In the genomic region with DNA sequence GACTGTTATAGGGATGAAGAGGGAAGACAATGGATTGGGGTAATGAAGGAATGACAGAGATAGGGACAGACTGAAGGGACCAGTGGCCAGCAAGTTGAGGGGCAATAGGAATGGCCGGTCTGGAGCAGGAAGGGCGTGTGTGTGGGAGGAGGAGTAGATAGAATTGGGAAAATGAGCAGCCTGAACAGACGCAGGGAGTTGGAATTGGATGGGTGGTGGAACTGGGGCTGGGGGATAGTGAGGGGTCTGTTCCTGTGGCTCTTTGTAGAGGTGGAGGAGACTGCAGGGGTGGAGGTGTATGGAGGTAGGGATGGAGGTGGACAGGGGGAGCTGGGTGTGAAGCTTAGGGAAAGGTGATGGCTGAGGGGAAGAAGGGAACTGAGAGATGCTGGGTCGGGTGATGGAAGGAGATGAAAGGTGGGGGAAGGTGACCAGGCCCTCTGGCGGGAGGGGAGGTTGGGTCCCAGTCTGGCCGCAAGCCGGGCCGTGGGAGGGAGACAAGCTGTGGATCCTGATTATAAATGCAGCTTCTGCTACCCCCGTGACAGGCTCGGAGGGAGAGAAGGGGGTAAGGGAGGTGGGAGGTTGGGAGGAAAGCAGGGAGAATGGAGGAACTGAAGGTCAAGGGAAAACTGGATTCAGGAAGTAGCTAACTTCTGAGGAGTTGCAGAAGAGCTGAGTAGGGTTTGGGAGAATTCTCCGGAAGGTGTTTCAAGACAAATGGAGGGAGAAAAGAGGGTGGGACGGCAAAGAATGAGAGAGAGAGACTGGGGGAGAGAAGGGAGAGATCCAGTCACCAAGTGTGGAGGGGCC, we compare ENCODE assay signal across 8 cellular contexts. TPM values are rescaled to one million over a fixed set of nuclear protein-coding genes. Genes with fewer than 3 reads are reported as not detected.
DNase-seq lines count a peak whose midpoint lies in the region; ATAC-seq and TF ChIP-seq lines count a peak whose summit lies in the region.

No MANE protein-coding gene starts in this region.

- 23 to 27% methylated on average over 12 of the region's 12 CpGs for WGBS in ectodermal cell, 2 experiments

- H2AFZ ChIP-seq in MM.1S (ENCODE audit: low read length): peak overlapping the region; percentile 64

- no peaks in the 10 kb centered on the region for H3K9me2 ChIP-seq in MM.1S (replicated peaks; ENCODE audit: insufficient read depth, low read length)

- peaks cover 28% of the 10 kb centered on the region for H3F3A ChIP-seq in MM.1S (ENCODE audit: insufficient read depth, low read length)

- H3K36me3 ChIP-seq in BE2C (no peaks in the 10 kb centered on the region), MM.1S (replicated peaks; ENCODE audit: insufficient read depth, low read length) (no peaks in the 10 kb centered on the region), ectodermal cell (ENCODE audit: control insufficient read depth, insufficient read depth, low read length) (peaks cover 15% of the 10 kb centered on the region)

- H3K27me3 ChIP-seq in BE2C (no peaks in the 10 kb centered on the region), MM.1S (replicated peaks; ENCODE audit: insufficient read depth, low read length) (peaks cover 35% of the 10 kb centered on the region), ectodermal cell (ENCODE audit: control insufficient read depth, insufficient read depth, low read length, poor library complexity, severe bottlenecking) (no peaks in the 10 kb centered on the region)

- no peaks in the 10 kb centered on the region for H3K79me2 ChIP-seq in MM.1S (ENCODE audit: low read length)

- H3K4me1 ChIP-seq in BE2C: no peaks in the 10 kb centered on the region
- peaks cover 15% of the 10 kb centered on the region for H3K4me1 ChIP-seq in MM.1S (ENCODE audit: low read length)
- peaks cover 61% of the 10 kb centered on the region for H3K4me1 ChIP-seq in ectodermal cell (ENCODE audit: control insufficient read depth, insufficient read depth, low read length)

- H3K27ac ChIP-seq in MM.1S (ENCODE audit: low read length) (peak overlapping the region; percentile 52; the same call in 1 of the 2 replicates), ectodermal cell (ENCODE audit: insufficient read depth, low read depth, low read length, poor library complexity, severe bottlenecking) (peak overlapping the region; percentile 74)

- ATAC-seq in natural killer cell treated with Interleukin-12 subunit alpha and Interleukin-12 subunit beta and Interleukin-15 and Interleukin-18, amount 100 ng/mL, for 72 hours: no peak
- no peak for ATAC-seq in GM18502 (IDR thresholded peaks at IDR 0.05; ENCODE audit: poor library complexity, unreplicated experiment)

- H3K4me1 Mint-ChIP-seq in natural killer cell treated with Interleukin-12 subunit alpha and Interleukin-12 subunit beta and Interleukin-15 and Interleukin-18, amount 100 ng/mL, for 72 hours (ENCODE audit: low read depth in 2 of 2): peaks cover 66 to 70% of the 10 kb centered on the region in 2 donors

- DNase-seq in BE2C: no peak
- no peak for DNase-seq in MM.1S
- DNase-seq in natural killer cell treated with Interleukin-12 subunit alpha and Interleukin-12 subunit beta and Interleukin-15 and Interleukin-18, amount 100 ng/mL, for 72 hours (ENCODE audit: low spot score): no peak
- DNase-seq in NCI-H2081 treated with DMSO at 0.1 percent for 48 hours (lab: John Stamatoyannopoulos, UW): no peak
- no peak for DNase-seq in NCI-H510A (lab: John Stamatoyannopoulos, UW)
- no peak for DNase-seq in NCI-H146 treated with DMSO at 0.1 percent for 48 hours (lab: John Stamatoyannopoulos, UW; ENCODE audit: unreplicated experiment)

- no peaks in the 10 kb centered on the region for H3K9me3 Mint-ChIP-seq in natural killer cell treated with Interleukin-12 subunit alpha and Interleukin-12 subunit beta and Interleukin-15 and Interleukin-18, amount 100 ng/mL, for 72 hours

- H3K27ac Mint-ChIP-seq in natural killer cell treated with Interleukin-12 subunit alpha and Interleukin-12 subunit beta and Interleukin-15 and Interleukin-18, amount 100 ng/mL, for 72 hours: peak overlapping the region; percentile 85 to 94

- no peaks in the 10 kb centered on the region for H4K20me1 ChIP-seq in MM.1S (ENCODE audit: insufficient read depth, low read length)

- peak overlapping the region; percentile 61 for H3K9ac ChIP-seq in MM.1S (ENCODE audit: low read length)

- H3K9me3 ChIP-seq in BE2C: no peaks in the 10 kb centered on the region
- H3K9me3 ChIP-seq in MM.1S (replicated peaks; ENCODE audit: insufficient read depth, low read length): no peaks in the 10 kb centered on the region
- no peaks in the 10 kb centered on the region for H3K9me3 ChIP-seq in ectodermal cell (ENCODE audit: control insufficient read depth, low read length)

- TF ChIP-seq CTCF in BE2C (IDR thresholded peaks at IDR 0.05; ENCODE audit: low read depth, low read length) (no peak), MM.1S (IDR thresholded peaks at IDR 0.05; ENCODE audit: low read length) (no peak)

- peak overlapping the region; percentile 96 for H3K4me3 Mint-ChIP-seq in natural killer cell treated with Interleukin-12 subunit alpha and Interleukin-12 subunit beta and Interleukin-15 and Interleukin-18, amount 100 ng/mL, for 72 hours

- H3K27me3 Mint-ChIP-seq in natural killer cell treated with Interleukin-12 subunit alpha and Interleukin-12 subunit beta and Interleukin-15 and Interleukin-18, amount 100 ng/mL, for 72 hours: no peaks in the 10 kb centered on the region

- H3K4me2 ChIP-seq in MM.1S (ENCODE audit: low read depth, low read length): peak overlapping the region; percentile 87

- H3K4me3 ChIP-seq in BE2C (ENCODE audit: low read depth, low read length) (peak overlapping the region; percentile 60), MM.1S (ENCODE audit: low read length) (peak overlapping the region; percentile 80), ectodermal cell (ENCODE audit: insufficient read depth, low read depth, low read length) (peak overlapping the region; percentile 59)

- peaks cover 8% of the 10 kb centered on the region for H3K36me3 Mint-ChIP-seq in natural killer cell treated with Interleukin-12 subunit alpha and Interleukin-12 subunit beta and Interleukin-15 and Interleukin-18, amount 100 ng/mL, for 72 hours

RNA-seq across cellular contexts. Expression of a gene that starts 5.2 kb away (rescaled TPM):
- 191 TPM for polyA plus RNA-seq in BE2C (2012; ENCODE audit: insufficient read depth, insufficient read length, low read depth)
- 146 TPM for polyA plus RNA-seq in ectodermal cell (2013, experiment 1 of 4)
- polyA plus RNA-seq in ectodermal cell (2013, experiment 2 of 4): 158 TPM
- polyA plus RNA-seq in ectodermal cell (2013, experiment 3 of 4): 90.5 TPM
- 110 TPM for polyA plus RNA-seq in ectodermal cell (2013, experiment 4 of 4)
- 10 to 100 TPM; 17.7 to 77.0 TPM for total RNA-seq in natural killer cell treated with Interleukin-12 subunit alpha and Interleukin-12 subunit beta and Interleukin-15 and Interleukin-18, amount 100 ng/mL, for 72 hours

RNA-seq across cellular contexts. Expression of a gene that starts 7.2 kb away (rescaled TPM):
- 362 TPM for polyA plus RNA-seq in BE2C (2012; ENCODE audit: insufficient read depth, insufficient read length, low read depth)
- polyA plus RNA-seq in ectodermal cell (2013, experiment 1 of 4): 270 TPM
- 294 TPM for polyA plus RNA-seq in ectodermal cell (2013, experiment 2 of 4)
- 245 TPM for polyA plus RNA-seq in ectodermal cell (2013, experiment 3 of 4)
- polyA plus RNA-seq in ectodermal cell (2013, experiment 4 of 4): 278 TPM
- 100 to 1,000 TPM; 106 to 156 TPM for total RNA-seq in natural killer cell treated with Interleukin-12 subunit alpha and Interleukin-12 subunit beta and Interleukin-15 and Interleukin-18, amount 100 ng/mL, for 72 hours

RNA-seq across cellular contexts. Expression of a gene that starts 14.2 kb away (rescaled TPM):
- 61.3 TPM for polyA plus RNA-seq in BE2C (2012; ENCODE audit: insufficient read depth, insufficient read length, low read depth)
- 78.6 TPM for polyA plus RNA-seq in ectodermal cell (2013, experiment 1 of 4)
- polyA plus RNA-seq in ectodermal cell (2013, experiment 2 of 4): 67.1 TPM
- polyA plus RNA-seq in ectodermal cell (2013, experiment 3 of 4): 62.7 TPM
- 74.0 TPM for polyA plus RNA-seq in ectodermal cell (2013, experiment 4 of 4)
- total RNA-seq in natural killer cell treated with Interleukin-12 subunit alpha and Interleukin-12 subunit beta and Interleukin-15 and Interleukin-18, amount 100 ng/mL, for 72 hours: 10 to 100 TPM; 46.5 to 66.6 TPM

RNA-seq across cellular contexts. Expression of a gene that starts 29.3 kb away (rescaled TPM):
- 90.5 TPM for polyA plus RNA-seq in BE2C (2012; ENCODE audit: insufficient read depth, insufficient read length, low read depth)
- polyA plus RNA-seq in ectodermal cell (2013, experiment 1 of 4): 30.1 TPM
- polyA plus RNA-seq in ectodermal cell (2013, experiment 2 of 4): 33.1 TPM
- 18.3 TPM for polyA plus RNA-seq in ectodermal cell (2013, experiment 3 of 4)
- polyA plus RNA-seq in ectodermal cell (2013, experiment 4 of 4): 20.0 TPM
- total RNA-seq in natural killer cell treated with Interleukin-12 subunit alpha and Interleukin-12 subunit beta and Interleukin-15 and Interleukin-18, amount 100 ng/mL, for 72 hours: 10 to 100 TPM; 10.9 to 25.4 TPM

RNA-seq across cellular contexts. Expression of a gene that starts 33.4 kb away (rescaled TPM):
- polyA plus RNA-seq in BE2C (2012; ENCODE audit: insufficient read depth, insufficient read length, low read depth): 13.5 TPM
- polyA plus RNA-seq in ectodermal cell (2013, experiment 1 of 4): 106 TPM
- 82.4 TPM for polyA plus RNA-seq in ectodermal cell (2013, experiment 2 of 4)
- 94.9 TPM for polyA plus RNA-seq in ectodermal cell (2013, experiment 3 of 4)
- polyA plus RNA-seq in ectodermal cell (2013, experiment 4 of 4): 85.8 TPM
- 100 to 1,000 TPM in 1 of 2 donors, 10 to 100 TPM in 1; 52.9 to 115 TPM for total RNA-seq in natural killer cell treated with Interleukin-12 subunit alpha and Interleukin-12 subunit beta and Interleukin-15 and Interleukin-18, amount 100 ng/mL, for 72 hours
